Comparison of ENCODE assay signal across 7 cellular contexts in genomic region chr19:51422053-51422448, GRCh38. TPM values are rescaled to one million over a fixed set of nuclear protein-coding genes. Genes with fewer than 3 reads are reported as not detected.
A peak's percentile ranks its signal among the peaks of the same experiment; 100 is the strongest.
DNase-seq lines count a peak whose midpoint lies in the region; ATAC-seq and TF ChIP-seq lines count a peak whose summit lies in the region.

No MANE protein-coding gene starts in this region.

- peak; percentile 100 for ATAC-seq in left lobe of liver

- no peaks in the 10 kb centered on the region for H3K27me3 ChIP-seq in MM.1S (replicated peaks; ENCODE audit: insufficient read depth, low read length)

- no peak overlapping the region for H3K9ac ChIP-seq in MM.1S (ENCODE audit: low read length)

- no peaks in the 10 kb centered on the region for H3K36me3 ChIP-seq in MM.1S (replicated peaks; ENCODE audit: insufficient read depth, low read length)

- no peaks in the 10 kb centered on the region for H3K9me3 ChIP-seq in MM.1S (replicated peaks; ENCODE audit: insufficient read depth, low read length)

- H3K79me2 ChIP-seq in MM.1S (ENCODE audit: low read length): no peaks in the 10 kb centered on the region

- DNase-seq in GM13976 (ENCODE audit: low spot score) (peak; percentile 93), MM.1S (peak; percentile 53), choroid plexus epithelial cell (ENCODE audit: low read depth) (peak; percentile 77), left lobe of liver (ENCODE audit: low spot score) (peak; percentile 86), NCI-H510A (lab: John Stamatoyannopoulos, UW) (no peak)
- DNase-seq in activated CD4-positive, alpha-beta T cell treated with anti-CD3 and anti-CD28 coated beads for 4 hours: peak; percentile 79 to 85
- peak; percentile 69 to 92 for DNase-seq in stimulated activated CD4-positive, alpha-beta T cell treated with anti-CD3 and anti-CD28 coated beads, Interleukin-4, amount 100 ng/mL, for 4 hours

- no peaks in the 10 kb centered on the region for H3F3A ChIP-seq in MM.1S (ENCODE audit: insufficient read depth, low read length)

- no peak overlapping the region for H3K4me3 ChIP-seq in MM.1S (ENCODE audit: low read length)
- H3K4me3 ChIP-seq in choroid plexus epithelial cell (ENCODE audit: low read depth, low read length): no peak overlapping the region

- no peaks in the 10 kb centered on the region for H4K20me1 ChIP-seq in MM.1S (ENCODE audit: insufficient read depth, low read length)

- H2AFZ ChIP-seq in MM.1S (ENCODE audit: low read length): no peak overlapping the region

- H3K9me2 ChIP-seq in MM.1S (replicated peaks; ENCODE audit: insufficient read depth, low read length): no peaks in the 10 kb centered on the region

- no peak overlapping the region for H3K4me2 ChIP-seq in MM.1S (ENCODE audit: low read depth, low read length)

- in situ Hi-C loops in GM13976 (cut with MboI; ENCODE audit: low sequenced_read_pairs, unreplicated experiment): no loop called here

- TF ChIP-seq CTCF in GM13976 (IDR thresholded peaks at IDR 0.05; ENCODE audit: borderline replicate concordance, control extremely low read depth, extremely low read depth, insufficient read depth, missing control alignments) (peak; percentile 97), MM.1S (IDR thresholded peaks at IDR 0.05; ENCODE audit: low read length) (peak; percentile 75), choroid plexus epithelial cell (conservative IDR thresholded peaks at IDR 0.05; ENCODE audit: low read depth, low read length) (peak; percentile 98)

- H3K27ac ChIP-seq in MM.1S (ENCODE audit: low read length): no peak overlapping the region

- H3K4me1 ChIP-seq in MM.1S (ENCODE audit: low read length): no peaks in the 10 kb centered on the region

RNA-seq across cellular contexts. Expression of gene SIGLEC10, which starts 4.6 kb away (rescaled TPM):
- 3.2 TPM for total RNA-seq in left lobe of liver

RNA-seq across cellular contexts. Expression of gene C19orf84, which starts 31.7 kb away (rescaled TPM):
- not detected for total RNA-seq in left lobe of liver

RNA-seq across cellular contexts. Expression of gene LIM2, which starts 34.3 kb away (rescaled TPM):
- total RNA-seq in left lobe of liver: not detected

RNA-seq across cellular contexts. Expression of gene SIGLEC8, which starts 36.2 kb away (rescaled TPM):
- total RNA-seq in left lobe of liver: 1.1 TPM

RNA-seq across cellular contexts. Expression of gene NKG7, which starts 49.6 kb away (rescaled TPM):
- total RNA-seq in left lobe of liver: 1.7 TPM
